In genomic region chr6:125940691-125941090, GRCh38 we compare ENCODE assay signal across 1 cellular context.
TF ChIP-seq lines count a peak whose summit lies in the region.

No MANE protein-coding gene starts in this region.

TF ChIP-seq in SK-N-SH, 30 proteins besides CTCF, POLR2A, EP300 and RAD21 (continued from another document):
- no peak for TF ChIP-seq USF2 (IDR thresholded peaks at IDR 0.05; ENCODE audit: borderline replicate concordance, low read depth, low read length)
- no peak for TF ChIP-seq PBX3 (IDR thresholded peaks at IDR 0.05)
- TF ChIP-seq ELF1 (IDR thresholded peaks at IDR 0.05) = no peak
- no peak for TF ChIP-seq NRF1 (IDR thresholded peaks at IDR 0.05; ENCODE audit: low read depth, low read length)
- no peak for TF ChIP-seq EZH2phosphoT487 (IDR thresholded peaks at IDR 0.05; ENCODE audit: borderline replicate concordance, low read depth)
- no peak for TF ChIP-seq TCF12 (IDR thresholded peaks at IDR 0.05)
- TF ChIP-seq SMC3 (IDR thresholded peaks at IDR 0.05; ENCODE audit: low read depth, low read length) = no peak
- no peak for TF ChIP-seq GABPA (IDR thresholded peaks at IDR 0.05; ENCODE audit: low read depth)
- TF ChIP-seq TAF1 (IDR thresholded peaks at IDR 0.05; ENCODE audit: borderline replicate concordance, low read depth, low read length) = no peak
- TF ChIP-seq TEAD4 (IDR thresholded peaks at IDR 0.05; ENCODE audit: borderline replicate concordance, insufficient read depth) = no peak
